1 cellular context compared by ENCODE assay signal in the genomic region with DNA sequence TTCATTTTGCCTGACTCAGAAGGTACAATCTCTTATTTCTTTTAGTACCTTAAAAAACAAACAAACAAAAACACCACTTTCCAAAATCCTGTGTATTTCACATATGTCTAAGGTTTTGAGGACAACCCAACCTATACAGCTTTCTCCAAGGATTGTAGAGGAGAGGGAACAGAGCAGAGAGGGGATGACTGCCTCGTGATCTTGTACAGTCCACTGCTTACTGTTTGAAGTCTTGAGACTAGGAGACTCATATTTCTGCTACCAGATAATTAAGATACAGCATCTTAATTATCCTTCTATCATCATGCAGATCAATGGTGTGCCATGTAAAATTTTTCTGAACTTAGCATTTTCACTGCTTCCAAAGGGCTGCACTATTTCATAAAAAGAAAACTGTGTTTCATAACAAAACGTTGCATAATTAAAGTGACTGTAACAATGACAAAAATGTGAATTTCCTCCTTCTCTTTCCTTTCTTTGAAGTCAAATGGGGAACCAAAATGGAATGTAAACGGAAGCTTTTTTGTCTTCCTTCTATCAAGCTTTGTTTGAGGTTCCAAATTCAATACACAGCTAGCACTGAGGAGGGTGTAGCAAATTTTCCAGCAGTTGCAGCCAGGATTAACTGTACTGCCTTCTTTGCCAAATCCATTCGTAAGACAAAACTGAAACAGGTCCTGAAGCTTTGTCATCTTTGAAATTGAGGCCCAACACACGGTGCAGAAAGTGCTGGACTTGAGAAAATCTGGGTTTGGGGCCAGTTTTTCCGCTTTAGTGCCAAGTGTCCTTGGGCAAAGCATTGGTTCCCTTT.
TF ChIP-seq lines count a peak whose summit lies in the region.

No MANE protein-coding gene starts in this region.

TF ChIP-seq in SK-N-SH treated with all-trans-retinoic acid at 6 μM for 48 hours, 23 proteins besides CTCF, POLR2A, EP300 and RAD21:
- no peak for TF ChIP-seq ZNF565 (CRISPR knock-in tag; conservative IDR thresholded peaks at IDR 0.05; ENCODE audit: low read depth)
TF ChIP-seq in SK-N-SH treated with all-trans-retinoic acid at 6 μM for 48 hours: peak in this region for 0.
